22 cellular contexts compared by ENCODE assay signal in genomic region chr11:1434941-1435340, GRCh38.
"Had no signal": no experiment of that assay in that cellular context is flagged by ENCODE, and none has a peak within 500 bp of the region (broad histone marks: within the 10 kb centered on the region; RNA-seq: fewer than 3 reads in every experiment).

No MANE protein-coding gene starts in this region.

- DNase-seq: colonic mucosa; cortex of kidney; dermis blood vessel endothelial cell; dorsolateral prefrontal cortex; effector CD4-positive, alpha-beta T cell; effector CD8-positive, alpha-beta T cell; effector memory CD4-positive, alpha-beta T cell; effector memory CD8-positive, alpha-beta T cell; erythroblast; esophagus squamous epithelium; foreskin fibroblast; foreskin keratinocyte; foreskin melanocyte; gastrocnemius medialis; glutamatergic neuron; head of caudate nucleus; heart left ventricle; heart right ventricle had no signal

- ATAC-seq: effector memory CD8-positive, alpha-beta T cell; esophagus mucosa; gastrocnemius medialis; gastroesophageal sphincter; heart left ventricle; heart right ventricle had no signal

- H3K4me3 Mint-ChIP-seq: dendritic cell treated with granulocyte-macrophage colony-stimulating factor and Interleukin-4, amounts not matched to agents 40 ng/mL and 50 ng/mL, for 4 days; endodermal cell had no signal

- H3K9me3 Mint-ChIP-seq: dendritic cell treated with granulocyte-macrophage colony-stimulating factor and Interleukin-4, amounts not matched to agents 40 ng/mL and 50 ng/mL, for 4 days; effector memory CD8-positive, alpha-beta T cell; endodermal cell had no signal

- H3K4me1 Mint-ChIP-seq: endodermal cell had no signal

- H3K27ac Mint-ChIP-seq: dendritic cell treated with granulocyte-macrophage colony-stimulating factor and Interleukin-4, amounts not matched to agents 40 ng/mL and 50 ng/mL, for 4 days; effector memory CD8-positive, alpha-beta T cell; endodermal cell had no signal
